In genomic region chr16:660459-661183, GRCh38 we compare ENCODE assay signal across 8 cellular contexts. TPM values are rescaled to one million over a fixed set of nuclear protein-coding genes. Genes with fewer than 3 reads are reported as not detected.
DNase-seq lines count a peak whose midpoint lies in the region; ATAC-seq and TF ChIP-seq lines count a peak whose summit lies in the region.

No MANE protein-coding gene starts in this region.

- ATAC-seq in left cardiac atrium: peak; percentile 79 to 90

- no peak overlapping the region for H3K4me3 ChIP-seq in prostate gland

- no peaks in the 10 kb centered on the region for H3K27me3 Mint-ChIP-seq in IgD-negative memory B cell

- TF ChIP-seq POLR2A in prostate gland (IDR thresholded peaks at IDR 0.05): peak; percentile 8

- H3K27me3 ChIP-seq in prostate gland (replicated peaks; ENCODE audit: insufficient read depth): no peaks in the 10 kb centered on the region

- peaks cover 0 to 4% (median 0%) of the 10 kb centered on the region in 3 donors for H3K4me1 Mint-ChIP-seq in IgD-negative memory B cell

- peak; percentile 29 for DNase-seq in NK-92 treated with Interleukin-12 subunit alpha and Interleukin-12 subunit beta, amount 100 ng/mL, for 24 hours (lab: John Stamatoyannopoulos, UW)
- DNase-seq in NK-92 (lab: John Stamatoyannopoulos, UW; ENCODE audit: unreplicated experiment): no peak
- DNase-seq in T follicular helper cell (ENCODE audit: low read depth): peak; percentile 61
- peak; percentile 92 for DNase-seq in left cardiac atrium
- DNase-seq in prostate gland (ENCODE audit: low spot score): peak; percentile 86
- no peak for DNase-seq in A172 (ENCODE audit: low spot score)

- no peaks in the 10 kb centered on the region for H3K36me3 Mint-ChIP-seq in IgD-negative memory B cell

- no peaks in the 10 kb centered on the region for H3K36me3 ChIP-seq in prostate gland

- H3K4me1 ChIP-seq in prostate gland (replicated peaks): peaks cover 3% of the 10 kb centered on the region

- H3K9me3 Mint-ChIP-seq in IgD-negative memory B cell: no peaks in the 10 kb centered on the region

- no peaks in the 10 kb centered on the region for H3K9me3 ChIP-seq in prostate gland

- TF ChIP-seq CTCF in prostate gland (IDR thresholded peaks at IDR 0.05): peak; percentile 24 to 76 (median 56)

- WGBS in prostate gland: 49% methylated on average over 27 of the region's 43 CpGs

- intact Hi-C loops in left cardiac atrium (cut with DNase I) (loop anchor here in 1 of 2 donors (5.0 kb wide), 1 partner anchor 88 kb away; no protein-coding TSS in a partner anchor), prostate gland (cut with DNase I) (no loop called here)

- H3K27ac ChIP-seq in angular gyrus (ENCODE audit: low read depth, low read length): peak overlapping the region; percentile 68
- peak overlapping the region; percentile 53 to 61 for H3K27ac ChIP-seq in prostate gland

- H3K4me3 Mint-ChIP-seq in IgD-negative memory B cell: peak overlapping the region in 1 of 4 donors; percentile 45

- H3K27ac Mint-ChIP-seq in IgD-negative memory B cell: peak overlapping the region in 2 of 3 donors; percentile 76 to 85

RNA-seq across cellular contexts. Expression of gene RHOT2, which starts 7.3 kb away (rescaled TPM):
- 42.7 TPM for polyA plus RNA-seq in IgD-negative memory B cell
- total RNA-seq in left cardiac atrium (100 to 1,000 TPM in 1 of 2 donors, 10 to 100 TPM in 1; 73.8 to 106 TPM), prostate gland (100 to 1,000 TPM; 101 to 169 TPM)
- total RNA-seq in A172 (2014; rRNA removed; shearing (Covaris generic)): 38.5 and 41.2 TPM in 2 replicates

RNA-seq across cellular contexts. Expression of gene WDR90, which starts 11.5 kb away (rescaled TPM):
- 0.54 TPM for polyA plus RNA-seq in IgD-negative memory B cell
- 10 to 100 TPM in 1 of 2 donors, 1 to 10 TPM in 1; 9.6 to 15.5 TPM for total RNA-seq in left cardiac atrium
- 10 to 100 TPM; 36.8 to 60.4 TPM for total RNA-seq in prostate gland
- total RNA-seq in A172 (2014; rRNA removed; shearing (Covaris generic)): 17.1 and 28.7 TPM in 2 replicates

RNA-seq across cellular contexts. Expression of gene RHBDL1, which starts 14.8 kb away (rescaled TPM):
- polyA plus RNA-seq in IgD-negative memory B cell: 1.1 TPM
- total RNA-seq in left cardiac atrium: 1 to 10 TPM; 1.2 TPM
- 1 to 10 TPM; 4.5 to 4.9 TPM for total RNA-seq in prostate gland
- 2.2 and 2.8 TPM in 2 replicates for total RNA-seq in A172 (2014; rRNA removed; shearing (Covaris generic))

RNA-seq across cellular contexts. Expression of gene MCRIP2, which starts 19.0 kb away (rescaled TPM):
- polyA plus RNA-seq in IgD-negative memory B cell: 52.8 TPM
- 100 to 1,000 TPM in 1 of 2 donors, 10 to 100 TPM in 1; 92.8 to 117 TPM for total RNA-seq in left cardiac atrium
- total RNA-seq in prostate gland: 10 to 100 TPM; 59.5 to 61.6 TPM
- 27.8 and 36.1 TPM in 2 replicates for total RNA-seq in A172 (2014; rRNA removed; shearing (Covaris generic))

RNA-seq across cellular contexts. Expression of gene STUB1, which starts 19.6 kb away (rescaled TPM):
- 137 TPM for polyA plus RNA-seq in IgD-negative memory B cell
- total RNA-seq in left cardiac atrium (100 to 1,000 TPM in 1 of 2 donors, 10 to 100 TPM in 1; 89.1 to 101 TPM), prostate gland (100 to 1,000 TPM; 173 to 255 TPM)
- total RNA-seq in A172 (2014; rRNA removed; shearing (Covaris generic)): 227 and 249 TPM in 2 replicates

Comparison
In these comparisons a context has a peak if more than half of its experiments do, and no peak if none do; other contexts are left out.
1. DNase-seq: peak in NK-92 treated with Interleukin-12 subunit alpha and Interleukin-12 subunit beta, amount 100 ng/mL, for 24 hours (single experiment), T follicular helper cell (single experiment), left cardiac atrium (single experiment) and prostate gland (single experiment); none in NK-92 (single experiment) and A172 (single experiment).